In genomic region chr20:64039293-64040160, GRCh38 we compare ENCODE assay signal across 8 cellular contexts. TPM values are rescaled to one million over a fixed set of nuclear protein-coding genes. Genes with fewer than 3 reads are reported as not detected.
A peak's percentile ranks its signal among the peaks of the same experiment; 100 is the strongest.
DNase-seq lines count a peak whose midpoint lies in the region; ATAC-seq, FAIRE-seq and TF ChIP-seq lines count a peak whose summit lies in the region.

No MANE protein-coding gene starts in this region.

- peak overlapping the region; percentile 80 for H3K4me2 ChIP-seq in astrocyte (ENCODE audit: low read length)

- TF ChIP-seq CTCF in astrocyte (IDR thresholded peaks at IDR 0.05; ENCODE audit: insufficient read depth, low read depth, low read length) (no peak), type B pancreatic cell (conservative IDR thresholded peaks at IDR 0.05) (no peak)

- no peaks in the 10 kb centered on the region for H3K79me2 ChIP-seq in astrocyte (ENCODE audit: insufficient read depth, low read length)

- H3K27me3 Mint-ChIP-seq in astrocyte (ENCODE audit: low read depth, unreplicated experiment) (peaks cover 26% of the 10 kb centered on the region), type B pancreatic cell (peaks cover 60% of the 10 kb centered on the region)

- H3K9me3 Mint-ChIP-seq in astrocyte (ENCODE audit: unreplicated experiment) = peaks cover 2% of the 10 kb centered on the region
- H3K9me3 Mint-ChIP-seq in type B pancreatic cell = no peaks in the 10 kb centered on the region

- DNase-seq in activated CD8-positive, alpha-beta memory T cell treated with anti-CD3 and anti-CD28 coated beads, Interleukin-2, amount 50 U/mL, for 48 hours = peak; percentile 58
- no peak for DNase-seq in activated CD8-positive, alpha-beta memory T cell treated with anti-CD3 and anti-CD28 coated beads, Interleukin-2, amount 50 U/mL, for 4 hours
- no peak for DNase-seq in astrocyte (ENCODE audit: low read depth)
- DNase-seq in left lobe of liver (ENCODE audit: low spot score) = no peak
- no peak for DNase-seq in type B pancreatic cell (ENCODE audit: extremely low spot score, unreplicated experiment)
- DNase-seq in OCI-M2 (lab: John Stamatoyannopoulos, UW; ENCODE audit: unreplicated experiment) = no peak

- H3K4me1 ChIP-seq in astrocyte (ENCODE audit: insufficient read depth, low read length) = peaks cover 4% of the 10 kb centered on the region

- H3K9ac ChIP-seq in astrocyte (ENCODE audit: low read length) = no peak overlapping the region

- no peak overlapping the region for H3K27ac Mint-ChIP-seq in astrocyte (ENCODE audit: unreplicated experiment)
- H3K27ac Mint-ChIP-seq in type B pancreatic cell = peak overlapping the region; percentile 89

- H3K36me3 ChIP-seq in astrocyte (ENCODE audit: insufficient read depth, low read length) = no peaks in the 10 kb centered on the region

- no peak for FAIRE-seq in astrocyte (lab: Jason Lieb, UNC)

- H4K20me1 ChIP-seq in astrocyte (ENCODE audit: insufficient read depth, low read length) = peaks cover 32% of the 10 kb centered on the region

- H2AFZ ChIP-seq in astrocyte (ENCODE audit: low read depth, low read length) = no peak overlapping the region

- peaks cover 42% of the 10 kb centered on the region for H3K27me3 ChIP-seq in astrocyte (ENCODE audit: insufficient read depth, low read length)

- H3K4me3 Mint-ChIP-seq in astrocyte (ENCODE audit: unreplicated experiment) = peak overlapping the region; percentile 71
- H3K4me3 Mint-ChIP-seq in type B pancreatic cell = peak overlapping the region; percentile 79

- peak overlapping the region; percentile 39 for H3K4me3 ChIP-seq in astrocyte (ENCODE audit: insufficient read depth, low read depth, low read length)

- no peak overlapping the region for H3K27ac ChIP-seq in astrocyte (ENCODE audit: low read depth, low read length)

- no peaks in the 10 kb centered on the region for H3K9me3 ChIP-seq in astrocyte (ENCODE audit: insufficient read depth, low read depth, low read length)

- H3K36me3 Mint-ChIP-seq in astrocyte (ENCODE audit: low read depth, unreplicated experiment) = peaks cover 1% of the 10 kb centered on the region
- no peaks in the 10 kb centered on the region for H3K36me3 Mint-ChIP-seq in type B pancreatic cell

- H3K4me1 Mint-ChIP-seq in astrocyte (ENCODE audit: low read depth, unreplicated experiment) (peaks cover 10% of the 10 kb centered on the region), type B pancreatic cell (ENCODE audit: unreplicated experiment) (peaks cover 2% of the 10 kb centered on the region)

- ATAC-seq in left lobe of liver (peak; percentile 34), HG02973 (IDR thresholded peaks at IDR 0.05; ENCODE audit: unreplicated experiment) (no peak), GM21717 (IDR thresholded peaks at IDR 0.05; ENCODE audit: unreplicated experiment) (no peak)

RNA-seq across cellular contexts. Expression of gene C20orf204, which starts 3.5 kb away (rescaled TPM):
- 0.75 and 0.99 TPM in 2 replicates for total RNA-seq in astrocyte
- total RNA-seq in left lobe of liver = 0.68 TPM
- total RNA-seq in type B pancreatic cell (ENCODE audit: low replicate concordance) = 3.0 and 7.4 TPM in 2 replicates

RNA-seq across cellular contexts. Expression of gene SOX18, which starts 9.9 kb away (rescaled TPM):
- 0.52 and 0.60 TPM in 2 replicates for total RNA-seq in astrocyte
- total RNA-seq in left lobe of liver = 8.1 TPM
- 0.72 and 1.2 TPM in 2 replicates for total RNA-seq in type B pancreatic cell (ENCODE audit: low replicate concordance)

RNA-seq across cellular contexts. Expression of gene TCEA2, which starts 23.5 kb away (rescaled TPM):
- total RNA-seq in astrocyte (52.4 and 53.1 TPM in 2 replicates), left lobe of liver (49.2 TPM), type B pancreatic cell (ENCODE audit: low replicate concordance) (33.4 and 73.3 TPM in 2 replicates)

RNA-seq across cellular contexts. Expression of gene RGS19, which starts 39.8 kb away (rescaled TPM):
- total RNA-seq in astrocyte (15.7 and 18.3 TPM in 2 replicates), left lobe of liver (4.6 TPM), type B pancreatic cell (ENCODE audit: low replicate concordance) (8.4 and 9.5 TPM in 2 replicates)

RNA-seq across cellular contexts. Expression of gene OPRL1, which starts 40.4 kb away (rescaled TPM):
- 2.8 and 3.6 TPM in 2 replicates for total RNA-seq in astrocyte
- 0.15 TPM for total RNA-seq in left lobe of liver
- 0.50 and 1.9 TPM in 2 replicates for total RNA-seq in type B pancreatic cell (ENCODE audit: low replicate concordance)
